ENCODE assay signal across 10 cellular contexts in the genomic region with DNA sequence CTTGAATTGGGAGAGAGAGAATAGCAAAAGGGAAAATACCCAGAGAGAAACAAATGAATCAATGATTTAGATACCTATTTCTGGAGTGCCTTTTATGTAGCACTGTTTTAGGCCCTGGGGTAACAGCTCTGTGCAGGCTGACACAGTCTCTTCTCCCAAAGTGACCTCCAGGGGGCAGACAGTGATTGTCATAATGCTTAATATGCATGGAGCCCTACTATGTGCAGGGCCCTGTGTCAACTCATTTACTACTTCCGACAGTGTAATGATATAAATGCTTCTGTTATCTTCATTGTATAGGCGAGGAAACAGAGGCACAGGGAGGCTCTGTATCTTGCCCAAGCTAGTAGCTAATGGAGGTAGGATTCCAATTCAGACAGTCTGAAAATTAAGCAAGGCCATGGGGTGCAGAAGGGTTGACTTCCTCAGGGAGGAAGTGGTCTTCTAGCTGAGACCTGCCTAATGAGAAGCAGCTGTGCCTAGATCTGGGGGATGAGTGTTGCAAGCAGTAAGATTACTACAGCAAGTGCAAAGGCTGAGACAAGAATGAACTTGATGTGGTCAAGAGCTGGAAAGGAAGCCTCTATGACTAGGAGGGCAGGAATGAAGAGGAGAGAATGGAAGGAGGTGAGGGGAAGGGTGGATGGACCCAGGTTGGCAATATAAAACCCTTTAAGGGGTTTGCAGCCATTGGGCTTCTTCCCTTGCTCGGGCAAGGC. TPM values are rescaled to one million over a fixed set of nuclear protein-coding genes. Genes with fewer than 3 reads are reported as not detected.
DNase-seq lines count a peak whose midpoint lies in the region; ATAC-seq and TF ChIP-seq lines count a peak whose summit lies in the region.
"Had no signal": no experiment of that assay in that cellular context is flagged by ENCODE, and none has a peak within 500 bp of the region (broad histone marks: within the 10 kb centered on the region; RNA-seq: fewer than 3 reads in every experiment).

No MANE protein-coding gene starts in this region.

- peak overlapping the region; percentile 73 for H3K27ac ChIP-seq in DND-41 (ENCODE audit: low read length)
- no peak overlapping the region for H3K27ac ChIP-seq in Karpas-422 (ENCODE audit: low read length)
- H3K27ac ChIP-seq in liver (ENCODE audit: low read depth in 1 of 2, low read length in 2 of 2), result no peak overlapping the region
- H3K27ac ChIP-seq: Peyer's patch had no signal

- DNase-seq in DND-41 (peak; percentile 54), Karpas-422 (peak; percentile 53), NCI-H524 treated with DMSO at 0.1 percent for 48 hours (lab: John Stamatoyannopoulos, UW) (no peak), cerebellar cortex (ENCODE audit: low spot score) (no peak), Right ventricle myocardium inferior (ENCODE audit: missing footprints) (no peak)
- DNase-seq in activated CD8-positive, alpha-beta T cell treated with anti-CD3 and anti-CD28 coated beads for 36 hours, result peak; percentile 17
- DNase-seq in effector CD4-positive, alpha-beta T cell, result no peak
- DNase-seq: Peyer's patch had no signal

- peak in 1 of 2 donors; percentile 37 for TF ChIP-seq RAD21 in liver (IDR thresholded peaks at IDR 0.05)

- H3K9me3 ChIP-seq in DND-41 (ENCODE audit: insufficient read depth, low read length, severe bottlenecking), result no peaks in the 10 kb centered on the region
- no peaks in the 10 kb centered on the region for H3K9me3 ChIP-seq in Karpas-422 (ENCODE audit: low read length)
- H3K9me3 ChIP-seq in liver (ENCODE audit: control insufficient read depth in 4 of 4, low read length in 3 of 4), result no peaks in the 10 kb centered on the region
- H3K9me3 ChIP-seq: Peyer's patch had no signal

- H3K36me3 Mint-ChIP-seq in activated CD8-positive, alpha-beta T cell treated with anti-CD3 and anti-CD28 coated beads for 36 hours (ENCODE audit: low read depth), result no peaks in the 10 kb centered on the region
- H3K36me3 Mint-ChIP-seq: activated naive CD8-positive, alpha-beta T cell had no signal

- H3K79me2 ChIP-seq in DND-41 (ENCODE audit: insufficient read depth, low read length), result no peaks in the 10 kb centered on the region
- no peaks in the 10 kb centered on the region for H3K79me2 ChIP-seq in Karpas-422 (ENCODE audit: low read length)

- no peak overlapping the region for H2AFZ ChIP-seq in DND-41 (ENCODE audit: low read depth, low read length)
- no peak overlapping the region for H2AFZ ChIP-seq in Karpas-422 (ENCODE audit: low read length)

- H4K20me1 ChIP-seq in DND-41 (ENCODE audit: insufficient read depth, low read length) (no peaks in the 10 kb centered on the region), Karpas-422 (ENCODE audit: insufficient read depth, low read depth, low read length) (no peaks in the 10 kb centered on the region)

- H3K9ac ChIP-seq in DND-41 (ENCODE audit: low read depth, low read length), result no peak overlapping the region
- no peak overlapping the region for H3K9ac ChIP-seq in Karpas-422 (ENCODE audit: low read length)
- H3K9ac ChIP-seq in liver (ENCODE audit: low read depth in 1 of 2, low read length in 2 of 2), result no peak overlapping the region

- H3K4me2 ChIP-seq in DND-41 (ENCODE audit: insufficient read depth, low read length), result no peak overlapping the region
- H3K4me2 ChIP-seq in Karpas-422 (ENCODE audit: low read depth, low read length, poor library complexity, severe bottlenecking), result no peak overlapping the region

- H3K27ac Mint-ChIP-seq in activated CD8-positive, alpha-beta T cell treated with anti-CD3 and anti-CD28 coated beads for 36 hours, result no peak overlapping the region
- H3K27ac Mint-ChIP-seq: activated naive CD8-positive, alpha-beta T cell had no signal

- no peaks in the 10 kb centered on the region for H3K9me2 ChIP-seq in Karpas-422 (replicated peaks; ENCODE audit: insufficient read depth, low read length)

- H3K4me3 Mint-ChIP-seq in activated CD8-positive, alpha-beta T cell treated with anti-CD3 and anti-CD28 coated beads for 36 hours, result no peak overlapping the region
- H3K4me3 Mint-ChIP-seq: activated naive CD8-positive, alpha-beta T cell had no signal

- 95% methylated on average over 3 of the region's 3 CpGs for WGBS in liver

- H3K36me3 ChIP-seq in DND-41 (ENCODE audit: insufficient read depth, low read length), result no peaks in the 10 kb centered on the region
- H3K36me3 ChIP-seq in Karpas-422 (ENCODE audit: insufficient read depth, low read length), result no peaks in the 10 kb centered on the region
- H3K36me3 ChIP-seq in liver (ENCODE audit: control insufficient read depth in 4 of 4, insufficient read depth in 3 of 4, low read depth in 1 of 4, low read length in 3 of 4), result no peaks in the 10 kb centered on the region
- H3K36me3 ChIP-seq: Peyer's patch had no signal

- ATAC-seq in DND-41 (ENCODE audit: insufficient read depth, low read depth) (peak; percentile 60), Right ventricle myocardium inferior (no peak)
- ATAC-seq in activated CD8-positive, alpha-beta T cell treated with anti-CD3 and anti-CD28 coated beads for 36 hours, result no peak

- peak; percentile 66 for TF ChIP-seq CTCF in DND-41 (IDR thresholded peaks at IDR 0.05; ENCODE audit: borderline replicate concordance, extremely low read depth, low read length, poor library complexity, severe bottlenecking)
- TF ChIP-seq CTCF in activated CD8-positive, alpha-beta T cell treated with anti-CD3 and anti-CD28 coated beads for 36 hours (IDR thresholded peaks at IDR 0.05), result peak; percentile 48
- TF ChIP-seq CTCF in liver (IDR thresholded peaks at IDR 0.05; ENCODE audit: low read depth, low read length, missing input control), result peak; percentile 13

- H3K9me3 Mint-ChIP-seq in activated CD8-positive, alpha-beta T cell treated with anti-CD3 and anti-CD28 coated beads for 36 hours, result no peaks in the 10 kb centered on the region

- no peaks in the 10 kb centered on the region for H3K27me3 Mint-ChIP-seq in activated CD8-positive, alpha-beta T cell treated with anti-CD3 and anti-CD28 coated beads for 36 hours
- H3K27me3 Mint-ChIP-seq: activated naive CD8-positive, alpha-beta T cell had no signal

- intact Hi-C loops in activated CD8-positive, alpha-beta T cell treated with anti-CD3 and anti-CD28 coated beads for 36 hours (cut with micrococcal nuclease), result loop anchor here (10.0 kb wide), 1 partner anchor 148 kb away; no protein-coding TSS in a partner anchor
- intact Hi-C loops in Right ventricle myocardium inferior (cut with DNase I), result loop anchor here (10.0 kb wide), 1 partner anchor 148 kb away; no protein-coding TSS in a partner anchor

- H3K27me3 ChIP-seq in DND-41 (ENCODE audit: insufficient read depth, low read length, poor library complexity) (no peaks in the 10 kb centered on the region), Karpas-422 (ENCODE audit: low read length) (no peaks in the 10 kb centered on the region), liver (ENCODE audit: control insufficient read depth in 4 of 4, insufficient read depth in 4 of 4, low read length in 3 of 4) (no peaks in the 10 kb centered on the region)
- H3K27me3 ChIP-seq: Peyer's patch had no signal

- POLR2A ChIA-PET in activated CD8-positive, alpha-beta T cell treated with anti-CD3 and anti-CD28 coated beads for 36 hours (lab: Charles Lee), result no interaction called here

- H3K4me3 ChIP-seq in DND-41 (ENCODE audit: low read depth in 1 of 2, low read length in 2 of 2) (no peak overlapping the region), Karpas-422 (ENCODE audit: low read length) (no peak overlapping the region), liver (ENCODE audit: low read depth in 1 of 3, low read length in 3 of 3) (no peak overlapping the region)
- H3K4me3 ChIP-seq: Peyer's patch had no signal

- CTCF ChIA-PET in activated CD8-positive, alpha-beta T cell treated with anti-CD3 and anti-CD28 coated beads for 36 hours (lab: Charles Lee), result interaction anchor here (0.6 to 6.7 kb wide), 6 partner anchors 8 to 245 kb away, joined by 3 to 96 read pairs (median 6); a partner anchor contains a TSS

- peaks cover 9% of the 10 kb centered on the region for H3K4me1 Mint-ChIP-seq in activated CD8-positive, alpha-beta T cell treated with anti-CD3 and anti-CD28 coated beads for 36 hours (ENCODE audit: low read depth)

- peaks cover 38% of the 10 kb centered on the region for H3K4me1 ChIP-seq in DND-41 (ENCODE audit: insufficient read depth, low read length)
- H3K4me1 ChIP-seq in Karpas-422 (ENCODE audit: low read length), result peaks cover 13% of the 10 kb centered on the region
- H3K4me1 ChIP-seq in liver (ENCODE audit: control insufficient read depth in 4 of 4, insufficient read depth in 4 of 4, low read length in 3 of 4), result peaks cover 0 to 4% (median 3%) of the 10 kb centered on the region in 4 donors

TF ChIP-seq in liver, 16 proteins besides CTCF, POLR2A, EP300 and RAD21 (continues in another document):
- TF ChIP-seq, protein P1, sequence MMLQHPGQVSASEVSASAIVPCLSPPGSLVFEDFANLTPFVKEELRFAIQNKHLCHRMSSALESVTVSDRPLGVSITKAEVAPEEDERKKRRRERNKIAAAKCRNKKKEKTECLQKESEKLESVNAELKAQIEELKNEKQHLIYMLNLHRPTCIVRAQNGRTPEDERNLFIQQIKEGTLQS (IDR thresholded peaks at IDR 0.05), result no peak
- TF ChIP-seq, protein P2, sequence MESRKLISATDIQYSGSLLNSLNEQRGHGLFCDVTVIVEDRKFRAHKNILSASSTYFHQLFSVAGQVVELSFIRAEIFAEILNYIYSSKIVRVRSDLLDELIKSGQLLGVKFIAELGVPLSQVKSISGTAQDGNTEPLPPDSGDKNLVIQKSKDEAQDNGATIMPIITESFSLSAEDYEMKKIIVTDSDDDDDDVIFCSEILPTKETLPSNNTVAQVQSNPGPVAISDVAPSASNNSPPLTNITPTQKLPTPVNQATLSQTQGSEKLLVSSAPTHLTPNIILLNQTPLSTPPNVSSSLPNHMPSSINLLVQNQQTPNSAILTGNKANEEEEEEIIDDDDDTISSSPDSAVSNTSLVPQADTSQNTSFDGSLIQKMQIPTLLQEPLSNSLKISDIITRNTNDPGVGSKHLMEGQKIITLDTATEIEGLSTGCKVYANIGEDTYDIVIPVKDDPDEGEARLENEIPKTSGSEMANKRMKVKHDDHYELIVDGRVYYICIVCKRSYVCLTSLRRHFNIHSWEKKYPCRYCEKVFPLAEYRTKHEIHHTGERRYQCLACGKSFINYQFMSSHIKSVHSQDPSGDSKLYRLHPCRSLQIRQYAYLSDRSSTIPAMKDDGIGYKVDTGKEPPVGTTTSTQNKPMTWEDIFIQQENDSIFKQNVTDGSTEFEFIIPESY (IDR thresholded peaks at IDR 0.05), result no peak
- no peak for TF ChIP-seq TAF1 (conservative IDR thresholded peaks at IDR 0.05)

RNA-seq across cellular contexts. Expression of a gene that starts 16.2 kb away (rescaled TPM):
- 2.7 and 3.2 TPM in 2 replicates for total RNA-seq in Karpas-422 (2014; rRNA removed; shearing (Covaris generic); ENCODE audit: low replicate concordance)
- total RNA-seq in activated CD8-positive, alpha-beta T cell treated with anti-CD3 and anti-CD28 coated beads for 36 hours, result under 1 TPM in 1 of 2 experiments, not detected in 1; 0.16 TPM
- total RNA-seq in liver (10 to 100 TPM in 1 of 2 donors, 1 to 10 TPM in 1; 4.9 to 27.8 TPM), Right ventricle myocardium inferior (1.7 TPM)
- 10 to 100 TPM; 49.6 to 66.4 TPM for polyA plus RNA-seq in liver

RNA-seq across cellular contexts. Expression of a gene that starts 23.9 kb away (rescaled TPM):
- not detected in 2 replicates for total RNA-seq in Karpas-422 (2014; rRNA removed; shearing (Covaris generic); ENCODE audit: low replicate concordance)
- total RNA-seq in activated CD8-positive, alpha-beta T cell treated with anti-CD3 and anti-CD28 coated beads for 36 hours, result under 1 TPM in 1 of 2 experiments, not detected in 1; 0.65 TPM
- total RNA-seq in liver, result 10 to 100 TPM in 1 of 2 donors, 1 to 10 TPM in 1; 4.2 to 28.2 TPM
- polyA plus RNA-seq in liver, result 1 to 10 TPM; 2.8 to 6.1 TPM
- total RNA-seq in Right ventricle myocardium inferior, result 5,086 TPM

Comparison
In these comparisons a context has a peak if more than half of its experiments do, and no peak if none do; other contexts are left out.
1. DNase-seq: peak in DND-41 (single experiment), Karpas-422 (single experiment) and activated CD8-positive, alpha-beta T cell treated with anti-CD3 and anti-CD28 coated beads for 36 hours (single experiment); none in NCI-H524 treated with DMSO at 0.1 percent for 48 hours (single experiment), effector CD4-positive, alpha-beta T cell (single experiment), cerebellar cortex (single experiment) and Right ventricle myocardium inferior (single experiment).
2. CTCF ChIP-seq: peak in every context shown above with its lines; median percentile 66 in DND-41; 48 in activated CD8-positive, alpha-beta T cell treated with anti-CD3 and anti-CD28 coated beads for 36 hours; 13 in liver.
3. RNA of a gene that starts 23.9 kb away (total RNA-seq): 5,086 TPM in Right ventricle myocardium inferior (single experiment); 4.2 to 28.2 TPM in liver, 0.65 TPM in activated CD8-positive, alpha-beta T cell treated with anti-CD3 and anti-CD28 coated beads for 36 hours and not detected in Karpas-422; every median in the first group is over 100 times any median in the second.